In genomic region chr22:30825711-30826505, GRCh38 we compare ENCODE assay signal across 1 cellular context.
TF ChIP-seq lines count a peak whose summit lies in the region.

No MANE protein-coding gene starts in this region.

TF ChIP-seq in WTC11, 78 proteins besides CTCF, POLR2A, EP300 and RAD21 (continued from another document):
- no peak for TF ChIP-seq PRDM15 (CRISPR knock-in tag; IDR thresholded peaks at IDR 0.05)
- no peak for TF ChIP-seq ZBTB21 (CRISPR knock-in tag; IDR thresholded peaks at IDR 0.05; ENCODE audit: borderline replicate concordance)
- TF ChIP-seq ATF3 (CRISPR knock-in tag; conservative IDR thresholded peaks at IDR 0.05) = no peak
- no peak for TF ChIP-seq CDX4 (CRISPR knock-in tag; IDR thresholded peaks at IDR 0.05; ENCODE audit: borderline replicate concordance)
- TF ChIP-seq NR3C1 (CRISPR knock-in tag; conservative IDR thresholded peaks at IDR 0.05; ENCODE audit: low read depth) = no peak
